In genomic region chr1:106879538-106879937, GRCh38 we compare ENCODE assay signal across 12 cellular contexts.
DNase-seq lines count a peak whose midpoint lies in the region; ATAC-seq lines count a peak whose summit lies in the region.
"Had no signal": no experiment of that assay in that cellular context is flagged by ENCODE, and none has a peak within 500 bp of the region (broad histone marks: within the 10 kb centered on the region; RNA-seq: fewer than 3 reads in every experiment).

No MANE protein-coding gene starts in this region.

- H3K79me2 ChIP-seq in GM23248 (ENCODE audit: insufficient read depth) = no peaks in the 10 kb centered on the region

- no peak overlapping the region for H3K4me3 ChIP-seq in GM23248
- H3K4me3 ChIP-seq in effector memory CD4-positive, alpha-beta T cell (ENCODE audit: insufficient read depth, low read depth, low read length, poor library complexity, severe bottlenecking) = no peak overlapping the region

- WGBS in GM23248 (ENCODE audit: low coverage in 1 of 2, low lambda C conversion rate in 2 of 2, missing lambda C conversion rate in 2 of 2), 2 experiments = 21 to 29% methylated on average over 3 of the region's 3 CpGs

- H3K4me1 ChIP-seq in GM23248 (ENCODE audit: insufficient read depth) = no peaks in the 10 kb centered on the region
- no peaks in the 10 kb centered on the region for H3K4me1 ChIP-seq in effector memory CD4-positive, alpha-beta T cell (ENCODE audit: control insufficient read depth, insufficient read depth, low read length, poor library complexity, severe bottlenecking)

- peak; percentile 99 for ATAC-seq in Right ventricle myocardium superior (ENCODE audit: poor library complexity)
- ATAC-seq in HG03432 (IDR thresholded peaks at IDR 0.05; ENCODE audit: unreplicated experiment) = no peak
- ATAC-seq: CD8-positive, alpha-beta T cell had no signal

- in situ Hi-C loops in GM23248 (cut with MboI) = no loop called here

- peak; percentile 0 for DNase-seq in GM23248
- peak; percentile 44 for DNase-seq in NCI-H446 treated with DMSO at 0.1 percent for 48 hours (lab: John Stamatoyannopoulos, UW)
- DNase-seq in Right ventricle myocardium superior = peak; percentile 75
- DNase-seq in renal cortical epithelial cell (ENCODE audit: low read depth) = peak; percentile 69
- DNase-seq in effector memory CD4-positive, alpha-beta T cell = no peak
- no peak for DNase-seq in A172 (ENCODE audit: low spot score)
- DNase-seq: CD8-positive, alpha-beta T cell; naive B cell; NCI-H524 treated with DMSO at 0.1 percent for 48 hours; SHP77 treated with DMSO at 0.1 percent for 48 hours; WERI-Rb-1 had no signal

- H3K27ac ChIP-seq in GM23248 = no peak overlapping the region
- H3K27ac ChIP-seq in effector memory CD4-positive, alpha-beta T cell (ENCODE audit: insufficient read depth, low read length, poor library complexity, severe bottlenecking) = no peak overlapping the region
- H3K27ac ChIP-seq: WERI-Rb-1 had no signal

- H3K9ac ChIP-seq in GM23248 = no peak overlapping the region

- no peaks in the 10 kb centered on the region for H3K36me3 ChIP-seq in GM23248 (ENCODE audit: low read depth)
- no peaks in the 10 kb centered on the region for H3K36me3 ChIP-seq in effector memory CD4-positive, alpha-beta T cell (ENCODE audit: control insufficient read depth, insufficient read depth, low read length)
- H3K36me3 ChIP-seq: WERI-Rb-1 had no signal

- H3K9me2 ChIP-seq in GM23248 (ENCODE audit: insufficient read depth) = no peaks in the 10 kb centered on the region

- intact Hi-C loops in Right ventricle myocardium superior (cut with DNase I) = no loop called here

- H2AFZ ChIP-seq in GM23248 = no peak overlapping the region

- no peaks in the 10 kb centered on the region for H4K20me1 ChIP-seq in GM23248 (ENCODE audit: insufficient read depth)

- H3K4me2 ChIP-seq in GM23248 (ENCODE audit: unreplicated experiment) = no peak overlapping the region

- H3K9me3 ChIP-seq in GM23248 (ENCODE audit: low read depth) = no peaks in the 10 kb centered on the region
- no peaks in the 10 kb centered on the region for H3K9me3 ChIP-seq in effector memory CD4-positive, alpha-beta T cell (ENCODE audit: control insufficient read depth, low read length)

- H3K27me3 ChIP-seq in GM23248 (replicated peaks; ENCODE audit: insufficient read depth) = no peaks in the 10 kb centered on the region
- no peaks in the 10 kb centered on the region for H3K27me3 ChIP-seq in effector memory CD4-positive, alpha-beta T cell (replicated peaks; ENCODE audit: control insufficient read depth, insufficient read depth, low read length, poor library complexity, severe bottlenecking)

- no peaks in the 10 kb centered on the region for H3F3A ChIP-seq in GM23248 (ENCODE audit: insufficient read depth)

Comparison
In these comparisons a context has a peak if more than half of its experiments do, and no peak if none do; other contexts are left out.
1. DNase-seq: peak in GM23248 (single experiment), NCI-H446 treated with DMSO at 0.1 percent for 48 hours (single experiment), Right ventricle myocardium superior (single experiment) and renal cortical epithelial cell (single experiment); none in effector memory CD4-positive, alpha-beta T cell (0 of 3) and A172 (single experiment).